In the genomic region with DNA sequence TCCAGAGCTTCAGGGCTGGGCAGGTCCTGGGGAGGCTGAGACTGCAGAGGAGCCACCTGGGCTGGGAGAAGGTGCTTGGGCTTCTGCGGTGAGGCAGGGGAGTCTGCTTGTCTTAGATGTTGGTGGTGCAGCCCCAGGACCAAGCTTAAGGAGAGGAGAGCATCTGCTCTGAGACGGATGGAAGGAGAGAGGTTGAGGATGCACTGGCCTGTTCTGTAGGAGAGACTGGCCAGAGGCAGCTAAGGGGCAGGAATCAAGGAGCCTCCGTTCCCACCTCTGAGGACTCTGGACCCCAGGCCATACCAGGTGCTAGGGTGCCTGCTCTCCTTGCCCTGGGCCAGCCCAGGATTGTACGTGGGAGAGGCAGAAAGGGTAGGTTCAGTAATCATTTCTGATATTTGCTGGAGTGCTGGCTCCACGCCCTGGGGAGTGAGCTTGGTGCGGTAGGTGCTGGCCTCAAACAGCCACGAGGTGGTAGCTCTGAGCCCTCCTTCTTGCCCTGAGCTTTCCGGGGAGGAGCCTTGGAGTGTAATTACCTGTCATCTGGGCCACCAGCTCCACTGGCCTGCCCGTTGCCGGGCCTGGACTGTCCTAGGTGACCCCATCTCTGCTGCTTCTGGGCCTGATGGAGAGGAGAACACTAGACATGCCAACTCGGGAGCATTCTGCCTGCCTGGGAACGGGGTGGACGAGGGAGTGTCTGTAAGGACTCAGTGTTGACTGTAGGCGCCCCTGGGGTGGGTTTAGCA, we compare ENCODE assay signal across 10 cellular contexts. TPM values are rescaled to one million over a fixed set of nuclear protein-coding genes. Genes with fewer than 3 reads are reported as not detected.
DNase-seq lines count a peak whose midpoint lies in the region; ATAC-seq and TF ChIP-seq lines count a peak whose summit lies in the region.
"Had no signal": no experiment of that assay in that cellular context is flagged by ENCODE, and none has a peak within 500 bp of the region (broad histone marks: within the 10 kb centered on the region; RNA-seq: fewer than 3 reads in every experiment).

No MANE protein-coding gene starts in this region.

- H3K4me3 Mint-ChIP-seq in activated B cell treated with CpG ODN at 0.5 μM for 24 hours = no peak overlapping the region
- H3K4me3 Mint-ChIP-seq: activated naive CD4-positive, alpha-beta T cell treated with anti-CD3 and anti-CD28 coated beads, Interleukin-2, amount 50 U/mL, for 24 hours had no signal

- TF ChIP-seq CTCF in activated B cell treated with CpG ODN at 0.5 μM for 24 hours (IDR thresholded peaks at IDR 0.05) (no peak), lung (IDR thresholded peaks at IDR 0.05; ENCODE audit: control extremely low read depth, extremely low read depth) (no peak)

- H3K9me3 ChIP-seq in BLaER1 (no peaks in the 10 kb centered on the region), lung (ENCODE audit: control insufficient read depth in 2 of 2, insufficient read depth in 1 of 2, low read length in 1 of 2) (peaks cover 0 to 1% of the 10 kb centered on the region in 2 donors)

- no peak overlapping the region for H3K27ac Mint-ChIP-seq in activated B cell treated with CpG ODN at 0.5 μM for 24 hours
- H3K27ac Mint-ChIP-seq: activated naive CD4-positive, alpha-beta T cell treated with anti-CD3 and anti-CD28 coated beads, Interleukin-2, amount 50 U/mL, for 24 hours had no signal

- H3K27ac ChIP-seq in BLaER1 (peak overlapping the region; percentile 64), lung (ENCODE audit: low read depth in 1 of 2, low read length in 1 of 2) (no peak overlapping the region)

- 67 to 70% methylated on average over 14 of the region's 14 CpGs for WGBS in lung, 2 donors

- H3K36me3 ChIP-seq in BLaER1 = peaks cover 36% of the 10 kb centered on the region; the same call in 1 of the 2 replicates
- no peaks in the 10 kb centered on the region for H3K36me3 ChIP-seq in lung (ENCODE audit: control insufficient read depth in 2 of 2, insufficient read depth in 2 of 2, low read length in 2 of 2)

- H3K9ac ChIP-seq in BLaER1 = no peak overlapping the region

- no peaks in the 10 kb centered on the region for H3K36me3 Mint-ChIP-seq in activated B cell treated with CpG ODN at 0.5 μM for 24 hours (ENCODE audit: low read depth)
- H3K36me3 Mint-ChIP-seq: activated naive CD4-positive, alpha-beta T cell treated with anti-CD3 and anti-CD28 coated beads, Interleukin-2, amount 50 U/mL, for 24 hours had no signal

- POLR2A ChIA-PET in HEK293T (lab: Yijun Ruan, JAX) = no interaction called here
- POLR2A ChIA-PET in activated B cell treated with CpG ODN at 0.5 μM for 24 hours (lab: Charles Lee) = no interaction called here

- CTCF ChIA-PET in HEK293T (lab: Yijun Ruan, JAX) (interaction anchor here (0.6 to 1.2 kb wide), 2 partner anchors 48 to 50 kb away, joined by 3 to 6 read pairs; no protein-coding TSS in a partner anchor), activated B cell treated with CpG ODN at 0.5 μM for 24 hours (lab: Charles Lee) (interaction anchor here (1.1 kb wide), 1 partner anchor 50 kb away, joined by 7 read pairs; no protein-coding TSS in a partner anchor)

- H3K4me1 ChIP-seq in BLaER1 = peaks cover 92% of the 10 kb centered on the region
- H3K4me1 ChIP-seq in lung (ENCODE audit: control insufficient read depth in 2 of 2, insufficient read depth in 2 of 2, low read length in 2 of 2) = no peaks in the 10 kb centered on the region

- peak; percentile 63 for DNase-seq in HEK293T (ENCODE audit: extremely low spot score)
- DNase-seq in activated B cell treated with CpG ODN at 0.5 μM for 24 hours = no peak
- no peak for DNase-seq in lung (ENCODE audit: low spot score)
- no peak for DNase-seq in NCI-H748 (lab: John Stamatoyannopoulos, UW; ENCODE audit: unreplicated experiment)
- DNase-seq: stimulated activated CD4-positive, alpha-beta T cell treated with anti-CD3 and anti-CD28 coated beads, Interleukin-2, amount 100 ng/mL, for 48 hours had no signal

- H3K9me3 Mint-ChIP-seq in activated B cell treated with CpG ODN at 0.5 μM for 24 hours = no peaks in the 10 kb centered on the region
- H3K9me3 Mint-ChIP-seq: activated naive CD4-positive, alpha-beta T cell treated with anti-CD3 and anti-CD28 coated beads, Interleukin-2, amount 50 U/mL, for 24 hours had no signal

- peaks cover 25% of the 10 kb centered on the region for H3K27me3 Mint-ChIP-seq in activated B cell treated with CpG ODN at 0.5 μM for 24 hours

- no peak overlapping the region for H3K4me3 ChIP-seq in BLaER1
- no peak overlapping the region for H3K4me3 ChIP-seq in lung

- intact Hi-C loops in activated B cell treated with CpG ODN at 0.5 μM for 24 hours (cut with micrococcal nuclease) = loop anchor here (1.0 kb wide), 1 partner anchor 50 kb away; no protein-coding TSS in a partner anchor

- H3K27me3 ChIP-seq in BLaER1 = no peaks in the 10 kb centered on the region
- no peaks in the 10 kb centered on the region for H3K27me3 ChIP-seq in lung (ENCODE audit: control insufficient read depth, insufficient read depth)

- peaks cover 3% of the 10 kb centered on the region for H3K4me1 Mint-ChIP-seq in activated B cell treated with CpG ODN at 0.5 μM for 24 hours
- H3K4me1 Mint-ChIP-seq: activated naive CD4-positive, alpha-beta T cell treated with anti-CD3 and anti-CD28 coated beads, Interleukin-2, amount 50 U/mL, for 24 hours had no signal

- peak overlapping the region; percentile 59 for H3K4me2 ChIP-seq in BLaER1

- ATAC-seq in activated B cell treated with CpG ODN at 0.5 μM for 24 hours (ENCODE audit: low read depth) = peak; percentile 34
- ATAC-seq in lung (ENCODE audit: insufficient read depth, low FRiP score) = peak; percentile 30
- ATAC-seq in HG02678 (IDR thresholded peaks at IDR 0.05; ENCODE audit: unreplicated experiment) = no peak
- no peak for ATAC-seq in GM18867 (IDR thresholded peaks at IDR 0.05; ENCODE audit: unreplicated experiment)
- ATAC-seq in HG02870 (IDR thresholded peaks at IDR 0.05; ENCODE audit: unreplicated experiment) = no peak

- H4K20me1 ChIP-seq in BLaER1 = peaks cover 25% of the 10 kb centered on the region; the same call in 1 of the 2 replicates

TF ChIP-seq in HEK293T, 16 proteins besides CTCF, POLR2A, EP300 and RAD21:
- TF ChIP-seq TARDBP (IDR thresholded peaks at IDR 0.05) = no peak
- no peak for TF ChIP-seq ARNT (IDR thresholded peaks at IDR 0.05)
- no peak for TF ChIP-seq L3MBTL2 (conservative IDR thresholded peaks at IDR 0.05)

RNA-seq across cellular contexts. Expression of gene MYBPH, which starts 9.3 kb away (rescaled TPM):
- total RNA-seq in activated B cell treated with CpG ODN at 0.5 μM for 24 hours = not detected in 2 replicates
- not detected for total RNA-seq in lung
- under 1 TPM; 0.16 to 0.41 TPM for polyA plus RNA-seq in lung

RNA-seq across cellular contexts. Expression of gene CHI3L1, which starts 20.1 kb away (rescaled TPM):
- 0.38 TPM in 1 of 2 replicates, not detected in the other for total RNA-seq in activated B cell treated with CpG ODN at 0.5 μM for 24 hours
- total RNA-seq in lung = 10 to 100 TPM; 46.4 to 98.6 TPM
- polyA plus RNA-seq in lung = 100 to 1,000 TPM; 122 to 169 TPM

RNA-seq across cellular contexts. Expression of gene ADORA1, which starts 38.8 kb away (rescaled TPM):
- total RNA-seq in activated B cell treated with CpG ODN at 0.5 μM for 24 hours (not detected in 2 replicates), lung (1 to 10 TPM in 1 of 2 donors, under 1 TPM in 1; 0.57 to 2.3 TPM)
- under 1 TPM; 0.77 to 0.81 TPM for polyA plus RNA-seq in lung

Comparison
In these comparisons a context has a peak if more than half of its experiments do, and no peak if none do; other contexts are left out.
1. ATAC-seq: peak in activated B cell treated with CpG ODN at 0.5 μM for 24 hours (single experiment) and lung (single experiment); none in HG02678 (single experiment), GM18867 (single experiment) and HG02870 (single experiment).
2. RNA of gene CHI3L1, which starts 20.1 kb away (total RNA-seq): 46.4 to 98.6 TPM in lung; 0.38 TPM in activated B cell treated with CpG ODN at 0.5 μM for 24 hours; every median in the first group is over 10 times any median in the second.